ENCODE assay signal across 14 cellular contexts in the genomic region with DNA sequence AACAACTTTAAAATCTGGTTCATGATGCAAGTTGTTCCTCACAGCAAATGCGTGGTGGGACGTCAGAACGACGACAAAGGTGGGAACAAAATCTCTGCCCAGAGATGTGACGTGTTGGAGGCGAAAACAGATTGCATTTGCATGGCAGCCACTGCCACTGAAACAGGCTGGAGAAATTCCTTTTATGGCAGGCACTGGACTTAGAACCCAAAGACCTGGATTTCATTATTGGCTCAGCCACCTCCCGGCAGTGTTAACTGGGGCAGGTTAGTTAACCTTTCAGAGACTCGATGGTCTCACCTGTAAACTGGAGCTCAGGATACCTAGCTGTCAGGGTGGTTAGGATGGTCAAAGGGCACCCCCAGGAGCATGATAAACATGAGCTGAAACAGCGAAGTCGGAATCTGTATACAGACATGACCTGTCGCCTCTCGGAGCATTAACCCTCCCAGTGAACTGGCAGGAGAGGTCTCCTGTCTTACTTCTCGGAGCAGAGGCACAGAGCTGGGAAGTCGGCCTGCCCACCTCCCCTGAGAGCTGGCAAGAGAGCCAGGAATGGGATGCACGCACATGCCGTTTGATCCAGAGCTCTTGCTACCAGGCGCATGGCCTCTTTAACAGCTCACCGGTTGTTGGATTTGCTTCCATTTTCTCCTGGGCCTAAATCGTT. TPM values are rescaled to one million over a fixed set of nuclear protein-coding genes. Genes with fewer than 3 reads are reported as not detected.
DNase-seq lines count a peak whose midpoint lies in the region; ATAC-seq and TF ChIP-seq lines count a peak whose summit lies in the region.
"Had no signal": no experiment of that assay in that cellular context is flagged by ENCODE, and none has a peak within 500 bp of the region (broad histone marks: within the 10 kb centered on the region; RNA-seq: fewer than 3 reads in every experiment).

No MANE protein-coding gene starts in this region.

- H3K9ac ChIP-seq in liver (ENCODE audit: low read depth in 1 of 2, low read length in 2 of 2) (peak overlapping the region; percentile 26 to 86), skeletal muscle tissue (ENCODE audit: low read depth in 1 of 3, low read length in 3 of 3) (peak overlapping the region; percentile 66 to 77 (median 73))

- H3K4me3 ChIP-seq in liver (ENCODE audit: low read depth in 1 of 3, low read length in 3 of 3): no peak overlapping the region
- H3K4me3 ChIP-seq in skeletal muscle tissue (ENCODE audit: low read length in 3 of 3): peak overlapping the region; percentile 15 to 37 (median 17)

- ATAC-seq in natural killer cell treated with Interleukin-12 subunit alpha and Interleukin-12 subunit beta and Interleukin-15 and Interleukin-18, amount 100 ng/mL, for 72 hours: no peak
- ATAC-seq in natural killer cell: no peak
- ATAC-seq in HG03457 (IDR thresholded peaks at IDR 0.05; ENCODE audit: unreplicated experiment): no peak
- ATAC-seq in GM21576 (IDR thresholded peaks at IDR 0.05; ENCODE audit: unreplicated experiment): no peak
- ATAC-seq: activated T-helper 17 cell treated with anti-CD3 and anti-CD28 coated beads, Interleukin-2, amount 50 U/mL, for 72 hours had no signal

- H3K4me1 ChIP-seq in liver (ENCODE audit: control insufficient read depth in 4 of 4, insufficient read depth in 4 of 4, low read length in 3 of 4): peaks cover 15 to 63% (median 48%) of the 10 kb centered on the region in 4 donors
- H3K4me1 ChIP-seq in skeletal muscle tissue (ENCODE audit: control insufficient read depth in 3 of 3, insufficient read depth in 3 of 3, low read length in 3 of 3): peaks cover 99 to 100% (median 100%) of the 10 kb centered on the region in 3 donors

- TF ChIP-seq RAD21 in liver (IDR thresholded peaks at IDR 0.05): peak; percentile 72 to 74

- 31% methylated on average over 19 of the region's 19 CpGs for WGBS in liver

- H3K27ac ChIP-seq in liver (ENCODE audit: low read depth in 1 of 2, low read length in 2 of 2): peak overlapping the region; percentile 92 to 93
- peak overlapping the region; percentile 98 for H3K27ac ChIP-seq in skeletal muscle tissue (ENCODE audit: low read depth, low read length)

- H3K27ac Mint-ChIP-seq in natural killer cell treated with Interleukin-12 subunit alpha and Interleukin-12 subunit beta and Interleukin-15 and Interleukin-18, amount 100 ng/mL, for 72 hours: no peak overlapping the region
- no peak overlapping the region for H3K27ac Mint-ChIP-seq in natural killer cell
- no peak overlapping the region for H3K27ac Mint-ChIP-seq in T-helper 2 cell treated with Interferon-gamma antibody and Interleukin-4, amounts not matched to agents 5 μg/mL and 100 μg/mL, for 36 hours
- H3K27ac Mint-ChIP-seq: activated T-helper 17 cell treated with anti-CD3 and anti-CD28 coated beads, Interleukin-2, amount 50 U/mL, for 72 hours; IgD-negative memory B cell had no signal

- H3K36me3 ChIP-seq in liver (ENCODE audit: control insufficient read depth in 4 of 4, insufficient read depth in 3 of 4, low read depth in 1 of 4, low read length in 3 of 4): no peaks in the 10 kb centered on the region
- H3K36me3 ChIP-seq in skeletal muscle tissue (ENCODE audit: control insufficient read depth in 3 of 3, insufficient read depth in 3 of 3, low read length in 3 of 3): no peaks in the 10 kb centered on the region

- H3K36me3 Mint-ChIP-seq in natural killer cell treated with Interleukin-12 subunit alpha and Interleukin-12 subunit beta and Interleukin-15 and Interleukin-18, amount 100 ng/mL, for 72 hours: no peaks in the 10 kb centered on the region
- no peaks in the 10 kb centered on the region for H3K36me3 Mint-ChIP-seq in natural killer cell
- H3K36me3 Mint-ChIP-seq in T-helper 2 cell treated with Interferon-gamma antibody and Interleukin-4, amounts not matched to agents 5 μg/mL and 100 μg/mL, for 36 hours (ENCODE audit: low read depth): no peaks in the 10 kb centered on the region
- H3K36me3 Mint-ChIP-seq: IgD-negative memory B cell had no signal

- H3K9me3 ChIP-seq in liver (ENCODE audit: control insufficient read depth in 4 of 4, low read length in 3 of 4) (no peaks in the 10 kb centered on the region), skeletal muscle tissue (ENCODE audit: control insufficient read depth in 3 of 3, low read length in 3 of 3) (no peaks in the 10 kb centered on the region)

- no peaks in the 10 kb centered on the region for H3K4me1 Mint-ChIP-seq in natural killer cell treated with Interleukin-12 subunit alpha and Interleukin-12 subunit beta and Interleukin-15 and Interleukin-18, amount 100 ng/mL, for 72 hours (ENCODE audit: low read depth in 2 of 2)
- no peaks in the 10 kb centered on the region for H3K4me1 Mint-ChIP-seq in natural killer cell
- peaks cover 6% of the 10 kb centered on the region for H3K4me1 Mint-ChIP-seq in T-helper 2 cell treated with Interferon-gamma antibody and Interleukin-4, amounts not matched to agents 5 μg/mL and 100 μg/mL, for 36 hours (ENCODE audit: low read depth)
- H3K4me1 Mint-ChIP-seq: activated T-helper 17 cell treated with anti-CD3 and anti-CD28 coated beads, Interleukin-2, amount 50 U/mL, for 72 hours had no signal

- H3K4me3 Mint-ChIP-seq in natural killer cell treated with Interleukin-12 subunit alpha and Interleukin-12 subunit beta and Interleukin-15 and Interleukin-18, amount 100 ng/mL, for 72 hours: no peak overlapping the region
- no peak overlapping the region for H3K4me3 Mint-ChIP-seq in natural killer cell
- H3K4me3 Mint-ChIP-seq in T-helper 2 cell treated with Interferon-gamma antibody and Interleukin-4, amounts not matched to agents 5 μg/mL and 100 μg/mL, for 36 hours: no peak overlapping the region
- H3K4me3 Mint-ChIP-seq: activated T-helper 17 cell treated with anti-CD3 and anti-CD28 coated beads, Interleukin-2, amount 50 U/mL, for 72 hours; IgD-negative memory B cell had no signal

- TF ChIP-seq CTCF in natural killer cell (IDR thresholded peaks at IDR 0.05) (no peak), liver (IDR thresholded peaks at IDR 0.05; ENCODE audit: low read depth, low read length, missing input control) (no peak)

- H3K27me3 Mint-ChIP-seq in natural killer cell treated with Interleukin-12 subunit alpha and Interleukin-12 subunit beta and Interleukin-15 and Interleukin-18, amount 100 ng/mL, for 72 hours: peaks cover 0 to 7% of the 10 kb centered on the region in 2 donors
- H3K27me3 Mint-ChIP-seq in natural killer cell (ENCODE audit: low read depth in 2 of 2): peaks cover 2 to 7% of the 10 kb centered on the region in 2 donors
- H3K27me3 Mint-ChIP-seq in T-helper 2 cell treated with Interferon-gamma antibody and Interleukin-4, amounts not matched to agents 5 μg/mL and 100 μg/mL, for 36 hours (ENCODE audit: low read depth): no peaks in the 10 kb centered on the region
- H3K27me3 Mint-ChIP-seq: activated T-helper 17 cell treated with anti-CD3 and anti-CD28 coated beads, Interleukin-2, amount 50 U/mL, for 72 hours had no signal

- DNase-seq in natural killer cell treated with Interleukin-12 subunit alpha and Interleukin-12 subunit beta and Interleukin-15 and Interleukin-18, amount 100 ng/mL, for 72 hours (ENCODE audit: low spot score): peak; percentile 13
- DNase-seq in natural killer cell: no peak
- DNase-seq in NCI-H187 (lab: John Stamatoyannopoulos, UW): no peak
- DNase-seq in T-helper 2 cell treated with Interferon-gamma antibody and Interleukin-4, amounts not matched to agents 5 μg/mL and 100 μg/mL, for 36 hours (ENCODE audit: low spot score): no peak
- DNase-seq: ACHN, mesendoderm, NCI-H526 treated with DMSO at 0.1 percent for 48 hours, T1000 had no signal

- H3K9me3 Mint-ChIP-seq in natural killer cell treated with Interleukin-12 subunit alpha and Interleukin-12 subunit beta and Interleukin-15 and Interleukin-18, amount 100 ng/mL, for 72 hours: no peaks in the 10 kb centered on the region
- H3K9me3 Mint-ChIP-seq in natural killer cell: no peaks in the 10 kb centered on the region
- H3K9me3 Mint-ChIP-seq in T-helper 2 cell treated with Interferon-gamma antibody and Interleukin-4, amounts not matched to agents 5 μg/mL and 100 μg/mL, for 36 hours: no peaks in the 10 kb centered on the region
- H3K9me3 Mint-ChIP-seq: activated T-helper 17 cell treated with anti-CD3 and anti-CD28 coated beads, Interleukin-2, amount 50 U/mL, for 72 hours; IgD-negative memory B cell had no signal

- intact Hi-C loops in natural killer cell (cut with micrococcal nuclease): no loop called here

- H3K27me3 ChIP-seq in liver (ENCODE audit: control insufficient read depth in 4 of 4, insufficient read depth in 4 of 4, low read length in 3 of 4) (no peaks in the 10 kb centered on the region), skeletal muscle tissue (ENCODE audit: control insufficient read depth in 3 of 3, insufficient read depth in 3 of 3, low read length in 3 of 3) (no peaks in the 10 kb centered on the region)

TF ChIP-seq in liver, 16 proteins besides CTCF, POLR2A, EP300 and RAD21 (continues in another document):
- TF ChIP-seq HNF4A (conservative IDR thresholded peaks at IDR 0.05) (peak; percentile 96 to 97), FOXA2 (IDR thresholded peaks at IDR 0.05) (peak; percentile 79), REST (IDR thresholded peaks at IDR 0.05) (peak; percentile 90)

RNA-seq across cellular contexts. Expression of gene TARBP1, which starts 59.2 kb away (rescaled TPM):
- total RNA-seq in natural killer cell treated with Interleukin-12 subunit alpha and Interleukin-12 subunit beta and Interleukin-15 and Interleukin-18, amount 100 ng/mL, for 72 hours: 10 to 100 TPM; 25.3 to 51.4 TPM
- total RNA-seq in natural killer cell (10 to 100 TPM; 29.0 to 37.5 (median 32.2) TPM), liver (10 to 100 TPM; 11.9 to 17.6 TPM), skeletal muscle tissue (36.5 TPM)
- 1 to 10 TPM; 4.1 to 6.4 TPM for polyA plus RNA-seq in liver

Comparison
In these comparisons a context has a peak if more than half of its experiments do, and no peak if none do; other contexts are left out.
1. H3K4me3 ChIP-seq: peak in skeletal muscle tissue (3 of 3); none in liver (0 of 3).